Comparison of ENCODE assay signal across 11 cellular contexts in the genomic region with DNA sequence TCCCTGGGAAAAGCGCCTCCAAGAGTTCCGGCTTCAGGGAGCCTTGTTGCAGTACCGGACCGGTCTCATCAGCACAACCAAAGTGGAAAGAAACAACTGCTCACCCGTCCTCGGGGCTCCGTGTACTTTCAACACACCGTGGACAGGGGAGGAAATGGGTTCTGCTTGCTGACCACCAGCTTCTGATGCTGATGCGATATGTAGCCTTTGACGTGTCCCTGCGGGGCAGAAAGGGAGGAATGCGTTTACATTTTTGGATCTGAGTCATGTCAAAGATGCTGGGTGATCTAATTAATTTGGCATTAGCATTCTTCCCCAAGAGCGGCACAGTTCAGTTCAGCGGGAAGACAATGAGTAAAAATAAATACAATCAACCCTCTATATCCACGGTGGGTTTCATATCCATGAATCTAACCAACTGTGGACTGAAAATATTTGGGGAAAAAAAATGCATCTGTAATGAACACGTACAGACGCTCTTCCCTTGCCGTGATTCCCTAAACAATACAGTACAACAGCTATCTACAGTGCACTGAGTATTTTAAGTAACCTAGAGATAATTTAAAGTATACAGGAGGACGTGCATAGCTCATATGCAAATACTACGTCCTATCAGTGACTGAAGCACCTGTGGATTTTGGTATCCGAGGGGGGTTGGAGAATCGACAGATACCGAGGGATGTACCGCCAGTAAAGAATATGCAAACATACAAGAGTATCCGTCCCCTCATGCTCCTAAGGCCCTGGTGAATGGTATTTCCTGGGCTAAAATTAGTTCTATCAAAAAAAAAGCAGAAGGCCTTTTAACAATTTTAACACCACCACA. TPM values are rescaled to one million over a fixed set of nuclear protein-coding genes. Genes with fewer than 3 reads are reported as not detected.
DNase-seq lines count a peak whose midpoint lies in the region; ATAC-seq and TF ChIP-seq lines count a peak whose summit lies in the region.
"Had no signal": no experiment of that assay in that cellular context is flagged by ENCODE, and none has a peak within 500 bp of the region (broad histone marks: within the 10 kb centered on the region; RNA-seq: fewer than 3 reads in every experiment).

No MANE protein-coding gene starts in this region.

- H4K5ac ChIP-seq in IMR-90 (ENCODE audit: low read depth, low read length): peak overlapping the region; percentile 99
- no peak overlapping the region for H4K5ac ChIP-seq in mesendoderm (ENCODE audit: low read length)

- no peaks in the 10 kb centered on the region for H3K79me2 ChIP-seq in mesendoderm (ENCODE audit: control insufficient read depth, insufficient read depth, low read length)

- H4K8ac ChIP-seq in IMR-90 (ENCODE audit: low read depth in 2 of 2, low read length in 2 of 2) (peak overlapping the region; percentile 94 to 98), mesendoderm (ENCODE audit: low read depth, low read length) (no peak overlapping the region)

- H4K91ac ChIP-seq in IMR-90 (ENCODE audit: insufficient read depth, low read depth, low read length): peak overlapping the region; percentile 99

- H3K4ac ChIP-seq in IMR-90 (ENCODE audit: low read depth, low read length) (peak overlapping the region; percentile 99), mesendoderm (ENCODE audit: low read depth, low read length) (no peak overlapping the region)

- H3K9me3 Mint-ChIP-seq in CD14-positive monocyte: peaks cover 4 to 11% (median 8%) of the 10 kb centered on the region in 7 donors
- H3K9me3 Mint-ChIP-seq in chondrocyte (ENCODE audit: low read depth): no peaks in the 10 kb centered on the region

- DNase-seq in CD14-positive monocyte (ENCODE audit: low spot score) (no peak), IMR-90 (peak; percentile 99), chondrocyte (ENCODE audit: low spot score) (no peak), mesendoderm (peak; percentile 56), substantia nigra (lab: John Stamatoyannopoulos, UW) (no peak)
- no peak for DNase-seq in activated CD4-positive, alpha-beta T cell treated with anti-CD3 and anti-CD28 coated beads for 48 hours
- DNase-seq: central memory CD4-positive, alpha-beta T cell; pancreas had no signal

- WGBS in IMR-90 (ENCODE audit: extremely low coverage in 2 of 2, insufficient read length in 1 of 2), 2 experiments: no CpG with 5 or more reads among the region's 25 CpGs
- WGBS in mesendoderm (ENCODE audit: extremely low coverage, insufficient coverage, low lambda C conversion rate): no CpG with 5 or more reads among the region's 25 CpGs

- peak; percentile 96 for TF ChIP-seq POLR2A in IMR-90 (IDR thresholded peaks at IDR 0.05; ENCODE audit: low read depth, low read length)

- no TSS peak for BruUV-seq in IMR-90 (replicated peaks; lab: Mats Ljungman, UMichigan)

- H3K4me2 ChIP-seq in IMR-90 (ENCODE audit: low read depth, low read length): peak overlapping the region; percentile 69
- no peak overlapping the region for H3K4me2 ChIP-seq in mesendoderm (ENCODE audit: low read length)

- H2BK120ac ChIP-seq in IMR-90 (ENCODE audit: low read depth, low read length) (peak overlapping the region; percentile 99), mesendoderm (ENCODE audit: low read depth, low read length) (no peak overlapping the region)

- peak overlapping the region; percentile 100 for H2BK5ac ChIP-seq in IMR-90 (ENCODE audit: low read depth, low read length, poor library complexity, severe bottlenecking)
- H2BK5ac ChIP-seq in mesendoderm (ENCODE audit: low read length): no peak overlapping the region

- peak overlapping the region; percentile 25 for H2AFZ ChIP-seq in IMR-90 (replicated peaks; ENCODE audit: low read length, poor library complexity)

- ATAC-seq in IMR-90 (ENCODE audit: low read depth): peak; percentile 90
- ATAC-seq in GM19397 (IDR thresholded peaks at IDR 0.05; ENCODE audit: unreplicated experiment): no peak
- no peak for ATAC-seq in HG02610 (IDR thresholded peaks at IDR 0.05; ENCODE audit: unreplicated experiment)
- ATAC-seq: pancreas had no signal

- dilution Hi-C loops in IMR-90 (cut with HindIII; ENCODE audit: low sequenced_read_pairs, unreplicated experiment): no loop called here

- peaks cover 60 to 72% of the 10 kb centered on the region in 2 donors for H3K36me3 Mint-ChIP-seq in CD14-positive monocyte
- peaks cover 22% of the 10 kb centered on the region for H3K36me3 Mint-ChIP-seq in chondrocyte (ENCODE audit: low read depth)

- H2AK5ac ChIP-seq in IMR-90 (ENCODE audit: low read depth, low read length): peak overlapping the region; percentile 99
- no peak overlapping the region for H2AK5ac ChIP-seq in mesendoderm (ENCODE audit: low read length)

- in situ Hi-C loops in IMR-90 (cut with MboI; ENCODE audit: low sequenced_read_pairs): no loop called here

- H2BK20ac ChIP-seq in IMR-90 (ENCODE audit: low read depth, low read length): peak overlapping the region; percentile 98

- intact Hi-C loops in CD14-positive monocyte (cut with micrococcal nuclease) (no loop called here), IMR-90 (cut with micrococcal nuclease) (loop anchor here (1.0 to 2.0 kb wide), 3 partner anchors 9 to 39 kb away; a partner anchor contains a TSS)

- H3K36me3 ChIP-seq in IMR-90 (ENCODE audit: control insufficient read depth, insufficient read depth, low read length) (peaks cover 48% of the 10 kb centered on the region), mesendoderm (ENCODE audit: control insufficient read depth, insufficient read depth, low read length) (peaks cover 8% of the 10 kb centered on the region)

- H3K18ac ChIP-seq in IMR-90 (ENCODE audit: low read depth, low read length) (peak overlapping the region; percentile 100), mesendoderm (ENCODE audit: low read length) (no peak overlapping the region)

- H3K27ac Mint-ChIP-seq in CD14-positive monocyte (peak overlapping the region in 4 of 7 donors; percentile 14 to 41 (median 21)), chondrocyte (ENCODE audit: unreplicated experiment) (peak overlapping the region; percentile 79)

- H3K9me3 ChIP-seq in IMR-90 (ENCODE audit: control insufficient read depth, insufficient read depth, low read length): no peaks in the 10 kb centered on the region
- H3K9me3 ChIP-seq: pancreas had no signal

- peak overlapping the region; percentile 99 for H3K14ac ChIP-seq in IMR-90 (replicated peaks; ENCODE audit: low read depth, low read length)

- POLR2A ChIA-PET in IMR-90 (lab: Charles Lee; ENCODE audit: unreplicated experiment): interaction anchor here (1.2 kb wide), 1 partner anchor 29 kb away, joined by 3 read pairs; no protein-coding TSS in a partner anchor

- H3K56ac ChIP-seq in IMR-90 (ENCODE audit: extremely low read depth, insufficient read depth, low read length) (peak overlapping the region; percentile 100), mesendoderm (ENCODE audit: low read length) (no peak overlapping the region)

- H3K4me3 Mint-ChIP-seq in CD14-positive monocyte (no peak overlapping the region), chondrocyte (ENCODE audit: unreplicated experiment) (peak overlapping the region; percentile 17)

- peaks cover 0 to 8% (median 2%) of the 10 kb centered on the region in 3 donors for H3K27me3 Mint-ChIP-seq in CD14-positive monocyte (ENCODE audit: low read depth in 3 of 3)
- H3K27me3 Mint-ChIP-seq in chondrocyte (ENCODE audit: low read depth): no peaks in the 10 kb centered on the region

- peak overlapping the region; percentile 85 for H3K9ac ChIP-seq in IMR-90 (ENCODE audit: low read depth, low read length)
- H3K9ac ChIP-seq in mesendoderm (ENCODE audit: low read length): no peak overlapping the region

- peaks cover 13% of the 10 kb centered on the region for H3K9me1 ChIP-seq in IMR-90 (ENCODE audit: insufficient read depth, low read length)

- no peaks in the 10 kb centered on the region for H3K27me3 ChIP-seq in IMR-90 (ENCODE audit: control insufficient read depth, insufficient read depth, low read length)
- H3K27me3 ChIP-seq in mesendoderm (ENCODE audit: insufficient read depth, low read length, poor library complexity): no peaks in the 10 kb centered on the region
- H3K27me3 ChIP-seq: pancreas had no signal

- H4K20me1 ChIP-seq in IMR-90 (ENCODE audit: insufficient read depth, low read length): no peaks in the 10 kb centered on the region

- H3K27ac ChIP-seq in IMR-90 (ENCODE audit: insufficient read depth, low read length): peak overlapping the region; percentile 98
- peak overlapping the region; percentile 79 for H3K27ac ChIP-seq in mesendoderm (ENCODE audit: low read depth, low read length)
- H3K27ac ChIP-seq in substantia nigra (ENCODE audit: low read depth, low read length, poor library complexity, severe bottlenecking): no peak overlapping the region
- H3K27ac ChIP-seq: pancreas had no signal

- peaks cover 18% of the 10 kb centered on the region for H3K4me1 ChIP-seq in IMR-90 (ENCODE audit: control insufficient read depth, insufficient read depth, low read length)
- H3K4me1 ChIP-seq in mesendoderm (ENCODE audit: control insufficient read depth, low read depth, low read length): no peaks in the 10 kb centered on the region
- H3K4me1 ChIP-seq: pancreas had no signal

- H3K79me1 ChIP-seq in IMR-90 (ENCODE audit: low read depth in 1 of 2, low read length in 2 of 2) (peaks cover 17 to 55% of the 10 kb centered on the region in 2 experiments; a peak in 3 of 4 replicates), mesendoderm (ENCODE audit: low read length) (no peaks in the 10 kb centered on the region)

- no peak for TF ChIP-seq CTCF in CD14-positive monocyte (IDR thresholded peaks at IDR 0.05)
- TF ChIP-seq CTCF in IMR-90 (conservative IDR thresholded peaks at IDR 0.05; ENCODE audit: low read depth, low read length): no peak
- no peak for TF ChIP-seq CTCF in chondrocyte (IDR thresholded peaks at IDR 0.05)

- CTCF ChIA-PET in IMR-90 (lab: Yijun Ruan, JAX): interaction anchor here (0.6 kb wide), 2 partner anchors 10 to 320 kb away, joined by 3 to 4 read pairs; no protein-coding TSS in a partner anchor

- peak overlapping the region; percentile 87 for H2AK9ac ChIP-seq in IMR-90 (replicated peaks; ENCODE audit: low read depth, low read length, poor library complexity)

- H3K4me3 ChIP-seq in IMR-90 (ENCODE audit: insufficient read depth, low read depth, low read length) (peak overlapping the region; percentile 31; the same call in 1 of the 2 replicates), mesendoderm (ENCODE audit: low read length) (no peak overlapping the region)
- H3K4me3 ChIP-seq: pancreas had no signal

- peak overlapping the region; percentile 99 for H2BK15ac ChIP-seq in IMR-90 (ENCODE audit: low read depth, low read length)
- H2BK15ac ChIP-seq in mesendoderm (replicated peaks; ENCODE audit: low read depth): no peak overlapping the region

- H3K4me1 Mint-ChIP-seq in CD14-positive monocyte: peaks cover 15% of the 10 kb centered on the region
- H3K4me1 Mint-ChIP-seq in chondrocyte (ENCODE audit: low read depth): peaks cover 37% of the 10 kb centered on the region

- TF ChIP-seq RAD21 in IMR-90 (IDR thresholded peaks at IDR 0.05; ENCODE audit: low read length): peak; percentile 38; the same call in 1 of the 2 replicates

- H3K23ac ChIP-seq in IMR-90 (ENCODE audit: low read depth, low read length) (peak overlapping the region; percentile 99), mesendoderm (ENCODE audit: low read length) (no peak overlapping the region)

RNA-seq across cellular contexts. Expression of a gene that starts 19.8 kb away (rescaled TPM):
- not detected for polyA plus RNA-seq in CD14-positive monocyte
- total RNA-seq in IMR-90 (2012; rRNA removed): not detected in 2 replicates
- not detected in 2 replicates for polyA plus RNA-seq in IMR-90 (2012; rRNA removed)
- polyA plus RNA-seq in IMR-90 (2012; cell fraction: cytosol; rRNA removed): not detected in 2 replicates
- not detected in 2 replicates for polyA plus RNA-seq in IMR-90 (2012; cell fraction: nucleus; rRNA removed; ENCODE audit: low replicate concordance)
- total RNA-seq in chondrocyte: not detected in 3 replicates
- not detected for polyA plus RNA-seq in mesendoderm (2013, experiment 1 of 2)
- not detected for polyA plus RNA-seq in mesendoderm (2013, experiment 2 of 2)
- total RNA-seq: H1, pancreas had no signal
- polyA plus RNA-seq: H1 had no signal

RNA-seq across cellular contexts. Expression of a gene that starts 30.2 kb away (rescaled TPM):
- polyA plus RNA-seq in CD14-positive monocyte (10 to 100 TPM; 31.5 to 34.2 TPM), IMR-90 (2012; rRNA removed) (71.7 and 83.5 TPM in 2 replicates)
- total RNA-seq in IMR-90 (2012; rRNA removed) (72.8 and 90.9 TPM in 2 replicates), chondrocyte (32.9 to 42.8 TPM (median 33.7 TPM) in 3 replicates)
- 25.2 and 46.9 TPM in 2 replicates for polyA plus RNA-seq in IMR-90 (2012; cell fraction: cytosol; rRNA removed)
- 56.5 and 157 TPM in 2 replicates for polyA plus RNA-seq in IMR-90 (2012; cell fraction: nucleus; rRNA removed; ENCODE audit: low replicate concordance)
- 54.1 TPM for polyA plus RNA-seq in mesendoderm (2013, experiment 1 of 2)
- 53.2 TPM for polyA plus RNA-seq in mesendoderm (2013, experiment 2 of 2)

RNA-seq across cellular contexts. Expression of a gene that starts 31.1 kb away (rescaled TPM):
- polyA plus RNA-seq in CD14-positive monocyte (10 to 100 TPM; 32.0 to 33.7 TPM), IMR-90 (2012; rRNA removed) (68.7 and 86.0 TPM in 2 replicates)
- total RNA-seq in IMR-90 (2012; rRNA removed) (128 and 146 TPM in 2 replicates), chondrocyte (63.7 to 64.6 TPM (median 64.1 TPM) in 3 replicates)
- polyA plus RNA-seq in IMR-90 (2012; cell fraction: cytosol; rRNA removed): 35.5 and 36.9 TPM in 2 replicates
- polyA plus RNA-seq in IMR-90 (2012; cell fraction: nucleus; rRNA removed; ENCODE audit: low replicate concordance): 77.4 and 122 TPM in 2 replicates
- polyA plus RNA-seq in mesendoderm (2013, experiment 1 of 2): 72.3 TPM
- polyA plus RNA-seq in mesendoderm (2013, experiment 2 of 2): 73.1 TPM

RNA-seq across cellular contexts. Expression of a gene that starts 55.7 kb away (rescaled TPM):
- not detected for polyA plus RNA-seq in CD14-positive monocyte
- 7.2 and 9.1 TPM in 2 replicates for total RNA-seq in IMR-90 (2012; rRNA removed)
- polyA plus RNA-seq in IMR-90 (2012; rRNA removed): 19.5 and 19.7 TPM in 2 replicates
- 12.2 and 29.3 TPM in 2 replicates for polyA plus RNA-seq in IMR-90 (2012; cell fraction: cytosol; rRNA removed)
- 9.8 and 11.4 TPM in 2 replicates for polyA plus RNA-seq in IMR-90 (2012; cell fraction: nucleus; rRNA removed; ENCODE audit: low replicate concordance)
- total RNA-seq in chondrocyte: 1.9 to 2.0 TPM in 2 of 3 replicates, not detected in the other
- polyA plus RNA-seq in mesendoderm (2013, experiment 1 of 2): 0.62 TPM
- polyA plus RNA-seq in mesendoderm (2013, experiment 2 of 2): 0.45 TPM

Comparison
In these comparisons a context has a peak if more than half of its experiments do, and no peak if none do; other contexts are left out.
1. DNase-seq: peak in IMR-90 (single experiment) and mesendoderm (single experiment); none in CD14-positive monocyte (single experiment), chondrocyte (single experiment), substantia nigra (0 of 49) and activated CD4-positive, alpha-beta T cell treated with anti-CD3 and anti-CD28 coated beads for 48 hours (single experiment).